Comparison of ENCODE assay signal across 9 cellular contexts in genomic region chr16:997440-998051, GRCh38. TPM values are rescaled to one million over a fixed set of nuclear protein-coding genes. Genes with fewer than 3 reads are reported as not detected.
DNase-seq lines count a peak whose midpoint lies in the region; ATAC-seq and TF ChIP-seq lines count a peak whose summit lies in the region.
"Had no signal": no experiment of that assay in that cellular context is flagged by ENCODE, and none has a peak within 500 bp of the region (broad histone marks: within the 10 kb centered on the region; RNA-seq: fewer than 3 reads in every experiment).

No MANE protein-coding gene starts in this region.

- H3K4me1 ChIP-seq in prostate gland (replicated peaks): no peaks in the 10 kb centered on the region

- 13% methylated on average over 39 of the region's 39 CpGs for WGBS in prostate gland

- DNase-seq in MG63 (peak; percentile 72), prostate gland (ENCODE audit: low spot score) (peak; percentile 46), NCI-H1694 (lab: John Stamatoyannopoulos, UW) (no peak)
- peak; percentile 49 to 68 for DNase-seq in activated CD8-positive, alpha-beta memory T cell treated with anti-CD3 and anti-CD28 coated beads for 4 hours (ENCODE audit: low read depth in 2 of 2)

- no peak overlapping the region for H3K27ac ChIP-seq in prostate gland

- peak; percentile 38 for TF ChIP-seq POLR2A in prostate gland (IDR thresholded peaks at IDR 0.05)

- ATAC-seq in esophagus mucosa: peak; percentile 74
- ATAC-seq in HG03442 (IDR thresholded peaks at IDR 0.05; ENCODE audit: unreplicated experiment): no peak
- no peak for ATAC-seq in HG02884 (IDR thresholded peaks at IDR 0.05; ENCODE audit: unreplicated experiment)
- ATAC-seq in HG03469 (IDR thresholded peaks at IDR 0.05; ENCODE audit: unreplicated experiment): no peak

- no peaks in the 10 kb centered on the region for H3K9me3 ChIP-seq in MG63
- no peaks in the 10 kb centered on the region for H3K9me3 ChIP-seq in prostate gland

- H3K4me3 ChIP-seq in MG63: no peak overlapping the region
- H3K4me3 ChIP-seq in prostate gland: peak overlapping the region in 1 of 2 donors; percentile 5

- TF ChIP-seq CTCF in prostate gland (IDR thresholded peaks at IDR 0.05): no peak

- intact Hi-C loops in prostate gland (cut with DNase I): no loop called here

- H3K36me3 ChIP-seq in MG63: no peaks in the 10 kb centered on the region
- no peaks in the 10 kb centered on the region for H3K36me3 ChIP-seq in prostate gland

- H3K27me3 ChIP-seq in MG63 (peaks cover 16% of the 10 kb centered on the region), prostate gland (replicated peaks; ENCODE audit: insufficient read depth) (no peaks in the 10 kb centered on the region)

RNA-seq across cellular contexts. Expression of gene SOX8, which starts 16.0 kb away (rescaled TPM):
- total RNA-seq in MG63 (2014; rRNA removed; shearing (Covaris generic); ENCODE audit: low replicate concordance): 0.25 TPM in 1 of 2 replicates, not detected in the other
- 0.16 TPM for total RNA-seq in esophagus mucosa
- 10 to 100 TPM in 1 of 2 donors, under 1 TPM in 1; 0.59 to 11.9 TPM for total RNA-seq in prostate gland
- total RNA-seq: RPMI7951 had no signal

RNA-seq across cellular contexts. Expression of gene LMF1, which starts 26.8 kb away (rescaled TPM):
- total RNA-seq in MG63 (2014; rRNA removed; shearing (Covaris generic); ENCODE audit: low replicate concordance): 8.8 and 11.1 TPM in 2 replicates
- 11.4 TPM for total RNA-seq in esophagus mucosa
- total RNA-seq in prostate gland: 10 to 100 TPM; 86.1 to 87.5 TPM
